In genomic region chr11:120184946-120185677, GRCh38 we compare ENCODE assay signal across 1 cellular context.
TF ChIP-seq lines count a peak whose summit lies in the region.

No MANE protein-coding gene starts in this region.

TF ChIP-seq in A549, 52 proteins besides CTCF, POLR2A, EP300 and RAD21:
- TF ChIP-seq, protein P1, sequence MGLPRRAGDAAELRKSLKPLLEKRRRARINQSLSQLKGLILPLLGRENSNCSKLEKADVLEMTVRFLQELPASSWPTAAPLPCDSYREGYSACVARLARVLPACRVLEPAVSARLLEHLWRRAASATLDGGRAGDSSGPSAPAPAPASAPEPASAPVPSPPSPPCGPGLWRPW (IDR thresholded peaks at IDR 0.05): no peak
- TF ChIP-seq ZFP36 (IDR thresholded peaks at IDR 0.05; ENCODE audit: borderline replicate concordance, partially characterized antibody) (no peak), ZC3H11A (IDR thresholded peaks at IDR 0.05) (no peak), EHF (CRISPR knock-in tag; IDR thresholded peaks at IDR 0.05) (no peak), ESRRA (IDR thresholded peaks at IDR 0.05; ENCODE audit: borderline replicate concordance, low read length) (no peak), POLR2AphosphoS2 (conservative IDR thresholded peaks at IDR 0.05; ENCODE audit: low read length) (no peak), HOXB5 (CRISPR knock-in tag; IDR thresholded peaks at IDR 0.05) (no peak), TFCP2L1 (CRISPR knock-in tag; IDR thresholded peaks at IDR 0.05) (no peak), BHLHE40 (IDR thresholded peaks at IDR 0.05; ENCODE audit: low read depth, low read length) (no peak), CBX2 (IDR thresholded peaks at IDR 0.05; ENCODE audit: borderline replicate concordance, low read depth) (no peak), HOXA7 (CRISPR knock-in tag; IDR thresholded peaks at IDR 0.05) (no peak), MAZ (IDR thresholded peaks at IDR 0.05; ENCODE audit: borderline replicate concordance, low read depth, low read length) (no peak), JUN (IDR thresholded peaks at IDR 0.05) (no peak)
